24 cellular contexts compared by ENCODE assay signal in the genomic region with DNA sequence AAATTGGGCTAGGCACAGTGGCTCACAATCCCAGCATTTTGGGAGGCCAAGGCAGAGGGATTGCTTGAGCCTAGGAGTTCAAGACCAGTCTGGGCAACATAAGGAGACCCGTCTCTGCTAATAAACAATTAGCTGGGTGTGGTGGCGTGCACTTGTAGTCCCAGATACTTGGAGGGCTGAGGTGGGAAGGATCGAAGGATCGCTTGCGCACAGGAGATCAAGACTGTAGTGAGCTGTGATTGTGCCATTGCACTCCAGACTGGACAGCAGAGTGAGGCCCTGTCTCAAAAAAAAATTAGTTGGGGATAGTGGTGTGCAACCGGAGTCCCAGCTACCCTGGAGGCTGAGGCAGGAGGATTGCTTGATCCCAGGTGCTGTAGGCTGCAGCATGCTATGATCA.
"Had no signal": no experiment of that assay in that cellular context is flagged by ENCODE, and none has a peak within 500 bp of the region (broad histone marks: within the 10 kb centered on the region; RNA-seq: fewer than 3 reads in every experiment).

No MANE protein-coding gene starts in this region.

- H3K36me3 ChIP-seq: adrenal gland, SJCRH30 had no signal

- H3K4me3 Mint-ChIP-seq: activated CD8-positive, alpha-beta T cell treated with anti-CD3 and anti-CD28 coated beads for 36 hours; activated naive CD8-positive, alpha-beta T cell treated with anti-CD3 and anti-CD28 coated beads, Interleukin-2, amount 10 ng/mL, durations not matched to agents 7 days and 5 days; T-helper 17 cell had no signal

- H3K9me3 Mint-ChIP-seq: activated CD8-positive, alpha-beta T cell treated with anti-CD3 and anti-CD28 coated beads for 36 hours; activated naive CD8-positive, alpha-beta T cell treated with anti-CD3 and anti-CD28 coated beads, Interleukin-2, amount 10 ng/mL, durations not matched to agents 7 days and 5 days had no signal

- H3K27ac Mint-ChIP-seq: activated CD8-positive, alpha-beta T cell treated with anti-CD3 and anti-CD28 coated beads for 36 hours; activated naive CD8-positive, alpha-beta T cell treated with anti-CD3 and anti-CD28 coated beads, Interleukin-2, amount 10 ng/mL, durations not matched to agents 7 days and 5 days; T-helper 17 cell had no signal

- H3K9ac ChIP-seq: SK-N-SH had no signal

- H3K4me1 Mint-ChIP-seq: T-helper 17 cell had no signal

- H3K9me3 ChIP-seq: adrenal gland, SJCRH30, SK-N-SH had no signal

- ATAC-seq: activated CD8-positive, alpha-beta T cell treated with anti-CD3 and anti-CD28 coated beads for 36 hours; Panc1; Right ventricle myocardium inferior; T-helper 17 cell had no signal

- H3K4me3 ChIP-seq: adrenal gland had no signal

- H3K4me2 ChIP-seq: SK-N-SH had no signal

- H3K27ac ChIP-seq: adrenal gland, SJCRH30, VCaP had no signal

- H3K4me1 ChIP-seq: adrenal gland had no signal

- H3K27me3 ChIP-seq: adrenal gland, SJCRH30 had no signal

- DNase-seq: activated CD4-positive, alpha-beta T cell treated with anti-CD3 and anti-CD28 coated beads for 4 hours; activated CD8-positive, alpha-beta memory T cell treated with anti-CD3 and anti-CD28 coated beads, Interleukin-2, amount 50 U/mL, for 48 hours; activated CD8-positive, alpha-beta T cell treated with anti-CD3 and anti-CD28 coated beads for 36 hours; activated naive CD4-positive, alpha-beta T cell treated with anti-CD3 and anti-CD28 coated beads, Interleukin-2, amount 50 U/mL, for 16 hours; activated naive CD8-positive, alpha-beta T cell treated with anti-CD3 and anti-CD28 coated beads, Interleukin-2, amount 10 ng/mL, durations not matched to agents 7 days and 5 days; activated T-cell treated with anti-CD3 and anti-CD28 coated beads, Interleukin-2, amount 50 U/mL, for 1 hour; adrenal gland; anterior cingulate cortex; cerebellar nuclear complex; KG1; NCI-H1092; NCI-H1417; NCI-H1930; NCI-H2107; NCI-H510A treated with DMSO at 0.1 percent for 48 hours; NCI-H69; RPMI8226; SJCRH30; SK-N-SH; T-helper 17 cell; T-helper 9 cell had no signal

- H3K27me3 Mint-ChIP-seq: activated CD8-positive, alpha-beta T cell treated with anti-CD3 and anti-CD28 coated beads for 36 hours; T-helper 17 cell had no signal

- H3K36me3 Mint-ChIP-seq: activated naive CD8-positive, alpha-beta T cell treated with anti-CD3 and anti-CD28 coated beads, Interleukin-2, amount 10 ng/mL, durations not matched to agents 7 days and 5 days had no signal
